1 cellular context compared by ENCODE assay signal in genomic region chr6:26439151-26439550, GRCh38.
TF ChIP-seq lines count a peak whose summit lies in the region.

No MANE protein-coding gene starts in this region.

TF ChIP-seq in K562, 482 proteins besides CTCF, POLR2A, EP300 and RAD21:
- no peak for TF ChIP-seq HEY1 (CRISPR knock-in tag; IDR thresholded peaks at IDR 0.05; ENCODE audit: borderline replicate concordance)
- TF ChIP-seq THAP12 (CRISPR knock-in tag; IDR thresholded peaks at IDR 0.05) = no peak
- TF ChIP-seq ZBTB26 (CRISPR knock-in tag; IDR thresholded peaks at IDR 0.05) = no peak
- no peak for TF ChIP-seq UBTF (IDR thresholded peaks at IDR 0.05; ENCODE audit: borderline replicate concordance in 1 of 2, low read depth in 2 of 2, low read length in 2 of 2)
- no peak for TF ChIP-seq NR3C1 (CRISPR knock-in tag; IDR thresholded peaks at IDR 0.05)
- TF ChIP-seq ZNF239 (CRISPR knock-in tag; IDR thresholded peaks at IDR 0.05) = no peak
- 0 out of 2 replicates have a peak, but pooled peaks have one; percentile 39 for TF ChIP-seq ZNF766 (CRISPR knock-in tag; conservative IDR thresholded peaks at IDR 0.05)
- peak; percentile 58; the same call in 1 of the 2 replicates for TF ChIP-seq L3MBTL2 (IDR thresholded peaks at IDR 0.05)
- TF ChIP-seq MGA (IDR thresholded peaks at IDR 0.05) = 0 out of 2 replicates have a peak, but pooled peaks have one; percentile 21
- TF ChIP-seq ESRRA (IDR thresholded peaks at IDR 0.05; ENCODE audit: borderline replicate concordance, low read depth) = no peak
- TF ChIP-seq ZBTB17 (CRISPR knock-in tag; IDR thresholded peaks at IDR 0.05) = 0 out of 2 replicates have a peak, but pooled peaks have one; percentile 38
- no peak for TF ChIP-seq ELF4 (CRISPR knock-in tag; IDR thresholded peaks at IDR 0.05)
- TF ChIP-seq E2F8 (IDR thresholded peaks at IDR 0.05; ENCODE audit: low read depth, partially characterized antibody) = no peak
TF ChIP-seq in K562: peak in this region for 4.
